In the genomic region with DNA sequence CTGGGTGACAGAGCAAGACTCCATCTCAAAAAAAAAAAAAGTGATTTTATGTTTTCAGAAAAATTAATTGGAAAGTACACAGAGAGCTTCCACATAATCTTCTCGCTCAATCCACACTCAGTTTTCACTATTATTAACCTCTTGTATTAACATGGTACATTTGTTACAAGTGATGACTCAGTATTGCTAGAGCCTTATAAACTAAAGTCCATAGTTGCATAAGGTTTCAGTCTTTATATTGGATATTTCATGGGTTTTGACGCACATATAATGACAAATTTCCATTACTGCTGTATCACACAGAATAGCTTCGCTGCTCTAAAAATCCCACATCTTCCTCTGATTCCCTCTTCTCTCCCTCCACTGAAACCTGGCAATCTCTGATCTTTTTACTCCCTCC, we compare ENCODE assay signal across 32 cellular contexts.
"Had no signal": no experiment of that assay in that cellular context is flagged by ENCODE, and none has a peak within 500 bp of the region (broad histone marks: within the 10 kb centered on the region; RNA-seq: fewer than 3 reads in every experiment).

No MANE protein-coding gene starts in this region.

- H3K4me3 Mint-ChIP-seq: activated B cell treated with CpG ODN at 0.5 μM for 24 hours; activated CD8-positive, alpha-beta T cell treated with anti-CD3 and anti-CD28 coated beads for 36 hours; activated naive CD4-positive, alpha-beta T cell treated with anti-CD3 and anti-CD28 coated beads for 36 hours; activated naive CD4-positive, alpha-beta T cell treated with anti-CD3 and anti-CD28 coated beads, Interleukin-2, amount 50 U/mL, for 24 hours; activated naive CD8-positive, alpha-beta T cell treated with anti-CD3 and anti-CD28 coated beads for 36 hours; activated naive CD8-positive, alpha-beta T cell treated with anti-CD3 and anti-CD28 coated beads, Interleukin-2, amount 50 U/mL, for 24 hours; activated T-cell treated with anti-CD3 and anti-CD28 coated beads, Interleukin-2, amount 50 U/mL, for 4 hours; activated T-helper 17 cell treated with anti-CD3 and anti-CD28 coated beads, Interleukin-2, amount 50 U/mL, for 72 hours; brain; endodermal cell had no signal

- FAIRE-seq: frontal cortex had no signal

- H3K4me1 ChIP-seq: adrenal gland, breast epithelium, colonic mucosa had no signal

- ATAC-seq: activated CD4-positive, CD25-positive, alpha-beta regulatory T cell treated with anti-CD3 and anti-CD28 coated beads, Interleukin-2, amount 50 U/mL, for 24 hours; activated CD8-positive, alpha-beta T cell treated with anti-CD3 and anti-CD28 coated beads for 36 hours; activated naive CD8-positive, alpha-beta T cell treated with anti-CD3 and anti-CD28 coated beads, Interleukin-2, amount 50 U/mL, for 24 hours; activated T-cell treated with anti-CD3 and anti-CD28 coated beads, Interleukin-2, amount 50 U/mL, for 4 hours; activated T-helper 17 cell treated with anti-CD3 and anti-CD28 coated beads, Interleukin-2, amount 50 U/mL, for 72 hours; esophagus mucosa had no signal

- H3K9me3 Mint-ChIP-seq: activated CD8-positive, alpha-beta T cell treated with anti-CD3 and anti-CD28 coated beads for 36 hours; activated naive CD4-positive, alpha-beta T cell treated with anti-CD3 and anti-CD28 coated beads for 36 hours; activated naive CD4-positive, alpha-beta T cell treated with anti-CD3 and anti-CD28 coated beads, Interleukin-2, amount 50 U/mL, for 24 hours; activated naive CD8-positive, alpha-beta T cell treated with anti-CD3 and anti-CD28 coated beads for 36 hours; activated T-cell treated with anti-CD3 and anti-CD28 coated beads, Interleukin-2, amount 50 U/mL, for 4 hours; brain; endodermal cell had no signal

- H3K4me1 Mint-ChIP-seq: activated B cell treated with CpG ODN at 0.5 μM for 24 hours; activated naive CD4-positive, alpha-beta T cell treated with anti-CD3 and anti-CD28 coated beads, Interleukin-2, amount 50 U/mL, for 24 hours; activated naive CD8-positive, alpha-beta T cell treated with anti-CD3 and anti-CD28 coated beads for 36 hours; activated naive CD8-positive, alpha-beta T cell treated with anti-CD3 and anti-CD28 coated beads, Interleukin-2, amount 50 U/mL, for 24 hours; activated T-helper 17 cell treated with anti-CD3 and anti-CD28 coated beads, Interleukin-2, amount 50 U/mL, for 72 hours; endodermal cell had no signal

- H3K27me3 ChIP-seq: adrenal gland, breast epithelium, cardiac muscle cell, colonic mucosa had no signal

- DNase-seq: activated B cell treated with CpG ODN at 0.5 μM for 24 hours; activated CD4-positive, alpha-beta T cell treated with anti-CD3 and anti-CD28 coated beads for 48 hours; activated CD4-positive, alpha-beta T cell treated with anti-CD3 and anti-CD28 coated beads, Interleukin-2, amount 50 U/mL, for 1 hour; activated CD4-positive, alpha-beta T cell treated with anti-CD3 and anti-CD28 coated beads, Interleukin-2, amount 50 U/mL, for 48 hours; activated CD8-positive, alpha-beta memory T cell treated with anti-CD3 and anti-CD28 coated beads for 24 hours; activated CD8-positive, alpha-beta T cell treated with anti-CD3 and anti-CD28 coated beads for 36 hours; activated effector memory CD4-positive, alpha-beta T cell treated with Interleukin-2 at 50 U/mL for 16 hours; activated gamma-delta T cell treated with Interleukin-2 at 50 U/mL for 16 hours; activated naive CD4-positive, alpha-beta T cell treated with anti-CD3 and anti-CD28 coated beads for 36 hours; activated naive CD8-positive, alpha-beta T cell treated with anti-CD3 and anti-CD28 coated beads for 36 hours; activated naive CD8-positive, alpha-beta T cell treated with anti-CD3 and anti-CD28 coated beads, Interleukin-2, amount 50 U/mL, for 24 hours; activated T-cell treated with anti-CD3 and anti-CD28 coated beads, Interleukin-2, amount 50 U/mL, for 4 hours; adrenal gland; amygdala; aorta; central memory CD4-positive, alpha-beta T cell; cerebellar nuclear complex; colonic mucosa; effector memory CD4-positive, alpha-beta T cell; endodermal cell; foreskin fibroblast; head of caudate nucleus; T-helper 2 cell had no signal

- H3K36me3 Mint-ChIP-seq: activated naive CD4-positive, alpha-beta T cell treated with anti-CD3 and anti-CD28 coated beads, Interleukin-2, amount 50 U/mL, for 24 hours; activated naive CD8-positive, alpha-beta T cell treated with anti-CD3 and anti-CD28 coated beads for 36 hours had no signal

- H3K9me3 ChIP-seq: adrenal gland, breast epithelium, colonic mucosa had no signal

- H3K27ac Mint-ChIP-seq: activated B cell treated with CpG ODN at 0.5 μM for 24 hours; activated CD8-positive, alpha-beta T cell treated with anti-CD3 and anti-CD28 coated beads for 36 hours; activated naive CD4-positive, alpha-beta T cell treated with anti-CD3 and anti-CD28 coated beads for 36 hours; activated naive CD4-positive, alpha-beta T cell treated with anti-CD3 and anti-CD28 coated beads, Interleukin-2, amount 50 U/mL, for 24 hours; activated naive CD8-positive, alpha-beta T cell treated with anti-CD3 and anti-CD28 coated beads for 36 hours; activated naive CD8-positive, alpha-beta T cell treated with anti-CD3 and anti-CD28 coated beads, Interleukin-2, amount 50 U/mL, for 24 hours; activated T-helper 17 cell treated with anti-CD3 and anti-CD28 coated beads, Interleukin-2, amount 50 U/mL, for 72 hours; endodermal cell had no signal

- H3K27me3 Mint-ChIP-seq: activated B cell treated with CpG ODN at 0.5 μM for 24 hours; activated CD8-positive, alpha-beta T cell treated with anti-CD3 and anti-CD28 coated beads for 36 hours; activated naive CD4-positive, alpha-beta T cell treated with anti-CD3 and anti-CD28 coated beads, Interleukin-2, amount 50 U/mL, for 24 hours; activated naive CD8-positive, alpha-beta T cell treated with anti-CD3 and anti-CD28 coated beads for 36 hours; activated naive CD8-positive, alpha-beta T cell treated with anti-CD3 and anti-CD28 coated beads, Interleukin-2, amount 50 U/mL, for 24 hours; activated T-helper 17 cell treated with anti-CD3 and anti-CD28 coated beads, Interleukin-2, amount 50 U/mL, for 72 hours; brain had no signal

- H3K27ac ChIP-seq: adrenal gland, breast epithelium, cardiac muscle cell, colonic mucosa, VCaP had no signal

- H3K4me3 ChIP-seq: adrenal gland, breast epithelium, cardiac muscle cell, colonic mucosa had no signal

- H3K36me3 ChIP-seq: adrenal gland, breast epithelium, cardiac muscle cell, colonic mucosa had no signal
